In genomic region chr12:32754101-32754500, GRCh38 we compare ENCODE assay signal across 7 cellular contexts. TPM values are rescaled to one million over a fixed set of nuclear protein-coding genes. Genes with fewer than 3 reads are reported as not detected.
DNase-seq lines count a peak whose midpoint lies in the region; ATAC-seq and TF ChIP-seq lines count a peak whose summit lies in the region.

No MANE protein-coding gene starts in this region.

- H3K9me3 ChIP-seq in H9 (ENCODE audit: control insufficient read depth, low read depth, low read length) (no peaks in the 10 kb centered on the region), Panc1 (ENCODE audit: control insufficient read depth, insufficient read depth, low read depth, low read length) (no peaks in the 10 kb centered on the region), upper lobe of left lung (no peaks in the 10 kb centered on the region)

- no peak overlapping the region for H3K18ac ChIP-seq in H9 (ENCODE audit: insufficient read length, low read depth, low read length)

- no peak overlapping the region for H3K23ac ChIP-seq in H9 (ENCODE audit: insufficient read length, low read depth, low read length)

- H2BK120ac ChIP-seq in H9 (ENCODE audit: low read depth, low read length, poor library complexity, severe bottlenecking) = no peak overlapping the region

- no peak overlapping the region for H2BK12ac ChIP-seq in H9 (ENCODE audit: insufficient read length, low read depth, low read length)

- peak overlapping the region; percentile 10 for H3K9ac ChIP-seq in H9 (ENCODE audit: extremely low read depth, insufficient read length, low read length)

- no peak for TF ChIP-seq EP300 in upper lobe of left lung (IDR thresholded peaks at IDR 0.05)

- H3K23me2 ChIP-seq in H9 (ENCODE audit: insufficient read length, low read depth, low read length, poor library complexity, severe bottlenecking) = peaks cover 9% of the 10 kb centered on the region

- no peak for TF ChIP-seq POLR2A in upper lobe of left lung (IDR thresholded peaks at IDR 0.05)

- no peak for DNase-seq in H9
- no peak for DNase-seq in Panc1 (ENCODE audit: low read depth, low spot score)
- DNase-seq in epithelial cell of esophagus (ENCODE audit: low read depth) = peak; percentile 16
- no peak for DNase-seq in retinal pigment epithelial cell (ENCODE audit: low read depth)
- DNase-seq in NCI-H1436 (lab: John Stamatoyannopoulos, UW) = no peak
- DNase-seq in upper lobe of left lung = no peak
- no peak for DNase-seq in left lobe of liver (ENCODE audit: low spot score)

- intact Hi-C loops in Panc1 (cut with micrococcal nuclease; ENCODE audit: unreplicated experiment) = no loop called here

- no peaks in the 10 kb centered on the region for H3K27me3 Mint-ChIP-seq in H9 (ENCODE audit: low read depth)

- no peaks in the 10 kb centered on the region for H4K20me1 ChIP-seq in H9 (ENCODE audit: control insufficient read depth, insufficient read depth, insufficient read length)

- no peak overlapping the region for H2AK5ac ChIP-seq in H9 (ENCODE audit: insufficient read length, low read length)

- H3K27ac ChIP-seq in H9 (ENCODE audit: insufficient read length, low read depth, low read length) (no peak overlapping the region), Panc1 (ENCODE audit: low read length) (peak overlapping the region; percentile 99), upper lobe of left lung (peak overlapping the region in 2 of 4 donors; percentile 89 to 92)

- TF ChIP-seq CTCF in H9 (conservative IDR thresholded peaks at IDR 0.05) (no peak), Panc1 (IDR thresholded peaks at IDR 0.05) (no peak), epithelial cell of esophagus (IDR thresholded peaks at IDR 0.05; ENCODE audit: insufficient read depth, low read depth, low read length, missing control alignments) (no peak), retinal pigment epithelial cell (conservative IDR thresholded peaks at IDR 0.05; ENCODE audit: low read depth, low read length) (no peak), upper lobe of left lung (IDR thresholded peaks at IDR 0.05) (no peak)

- peaks cover 24% of the 10 kb centered on the region for H3K36me3 ChIP-seq in Panc1 (ENCODE audit: control insufficient read depth, insufficient read depth, low read length)
- peaks cover 10 to 48% (median 32%) of the 10 kb centered on the region in 4 donors for H3K36me3 ChIP-seq in upper lobe of left lung

- H3T11ph ChIP-seq in H9 (ENCODE audit: low read length) = no peak overlapping the region

- H4K8ac ChIP-seq in H9 (replicated peaks; ENCODE audit: insufficient read length, low read depth, low read length) = no peak overlapping the region

- CTCF ChIA-PET in Panc1 (lab: Charles Lee) = interaction anchor here (1.2 to 1.5 kb wide), 3 partner anchors 13 to 298 kb away, joined by 3 to 9 read pairs (median 4); no protein-coding TSS in a partner anchor

- no peak overlapping the region for H4K91ac ChIP-seq in H9 (ENCODE audit: insufficient read length, low read depth, low read length)

- H2BK15ac ChIP-seq in H9 (ENCODE audit: low read depth, low read length) = no peak overlapping the region

- no peaks in the 10 kb centered on the region for H3K9me3 Mint-ChIP-seq in H9

- H3K14ac ChIP-seq in H9 (ENCODE audit: insufficient read depth, low read length) = no peak overlapping the region

- H3K4me1 ChIP-seq in H9 (ENCODE audit: insufficient read depth, low read length) = peaks cover 2% of the 10 kb centered on the region; the same call in 1 of the 2 replicates
- H3K4me1 ChIP-seq in Panc1 (ENCODE audit: control insufficient read depth, insufficient read depth, low read length) = peaks cover 10% of the 10 kb centered on the region
- peaks cover 9 to 20% (median 13%) of the 10 kb centered on the region in 4 donors for H3K4me1 ChIP-seq in upper lobe of left lung

- H3K36me3 Mint-ChIP-seq in H9 (ENCODE audit: insufficient read depth in 1 of 3, low read depth in 3 of 3) = peaks cover 25 to 50% (median 40%) of the 10 kb centered on the region in 3 experiments; a peak in 6 of 7 replicates

- H3K4me2 ChIP-seq in H9 (ENCODE audit: insufficient read depth, insufficient read length, low read length) = peak overlapping the region; percentile 90

- POLR2A ChIA-PET in Panc1 (lab: Charles Lee) = interaction anchor here (0.7 kb wide), 1 partner anchor 708 kb away, joined by 11 read pairs; no protein-coding TSS in a partner anchor

- BruUV-seq in Panc1 (replicated peaks; lab: Mats Ljungman, UMichigan) = no TSS peak

- no peaks in the 10 kb centered on the region for H3K27me3 ChIP-seq in H9 (ENCODE audit: insufficient read depth, low read length)
- peaks cover 4% of the 10 kb centered on the region; the same call in 1 of the 2 replicates for H3K27me3 ChIP-seq in Panc1 (ENCODE audit: control insufficient read depth, insufficient read depth, low read length)
- H3K27me3 ChIP-seq in upper lobe of left lung = no peaks in the 10 kb centered on the region

- no peak overlapping the region for H4K5ac ChIP-seq in H9 (ENCODE audit: insufficient read length, low read depth, low read length)

- H3K56ac ChIP-seq in H9 (ENCODE audit: insufficient read length, low read depth, low read length) = no peak overlapping the region

- in situ Hi-C loops in Panc1 (cut with HindIII; ENCODE audit: low pct_unique_long_range_greater_than_20kb, low sequenced_read_pairs) = no loop called here

- peaks cover 16% of the 10 kb centered on the region in 2 experiments for H3K4me1 Mint-ChIP-seq in H9

- H3K4me3 Mint-ChIP-seq in H9 = peak overlapping the region; percentile 91 to 94

- no peak overlapping the region for H2BK20ac ChIP-seq in H9 (ENCODE audit: low read depth, low read length, poor library complexity, severe bottlenecking)

- no peak for ATAC-seq in Panc1
- ATAC-seq in upper lobe of left lung (ENCODE audit: low FRiP score in 2 of 2) = no peak
- ATAC-seq in left lobe of liver = no peak

- no peak overlapping the region for H3K4ac ChIP-seq in H9 (ENCODE audit: low read depth, low read length)

- H3K79me2 ChIP-seq in H9 (ENCODE audit: insufficient read depth, low read length) = no peaks in the 10 kb centered on the region

- WGBS in H9 (ENCODE audit: extremely low coverage, insufficient read length, low lambda C conversion rate) = no CpG with 5 or more reads among the region's 2 CpGs
- WGBS in upper lobe of left lung, 2 donors = 43 to 49% methylated on average over 2 of the region's 2 CpGs

- H3K4me3 ChIP-seq in Panc1 (ENCODE audit: low read depth in 2 of 2, low read length in 2 of 2) (peak overlapping the region; percentile 93 to 98), epithelial cell of esophagus (ENCODE audit: low read length) (peak overlapping the region; percentile 98), retinal pigment epithelial cell (ENCODE audit: low read length) (peak overlapping the region; percentile 99), upper lobe of left lung (peak overlapping the region in 2 of 4 donors; percentile 78 to 89)

- H2BK5ac ChIP-seq in H9 (ENCODE audit: insufficient read length, low read length) = no peak overlapping the region

- peak overlapping the region in 2 of 3 experiments; percentile 53 to 69; a peak in 3 of 7 replicates for H3K27ac Mint-ChIP-seq in H9

- H2AFZ ChIP-seq in H9 (ENCODE audit: low read length) = no peak overlapping the region

- H3K79me1 ChIP-seq in H9 (ENCODE audit: insufficient read depth, low read depth, low read length, poor library complexity, severe bottlenecking) = no peaks in the 10 kb centered on the region

RNA-seq across cellular contexts. Expression of gene YARS2, which starts 1.6 kb away (rescaled TPM):
- total RNA-seq in H9 (2021) = 41.4 and 44.5 TPM in 2 replicates
- total RNA-seq in Panc1 (2021; ENCODE audit: unreplicated experiment) = 28.0 TPM
- polyA plus RNA-seq in Panc1 (2012; ENCODE audit: insufficient read length) = 26.4 TPM
- 10 to 100 TPM; 11.4 to 19.5 (median 14.9) TPM for total RNA-seq in upper lobe of left lung
- 7.2 TPM for total RNA-seq in left lobe of liver
